Comparison of ENCODE assay signal across 34 cellular contexts in genomic region chr6:108482559-108482958, GRCh38.
"Had no signal": no experiment of that assay in that cellular context is flagged by ENCODE, and none has a peak within 500 bp of the region (broad histone marks: within the 10 kb centered on the region; RNA-seq: fewer than 3 reads in every experiment).

No MANE protein-coding gene starts in this region.

- H3K27me3 ChIP-seq: adrenal gland, ascending aorta, body of pancreas, brain microvascular endothelial cell, breast epithelium, cardiac muscle cell had no signal

- ATAC-seq: activated naive CD4-positive, alpha-beta T cell treated with anti-CD3 and anti-CD28 coated beads, Interleukin-2, amount 50 U/mL, for 72 hours; activated naive CD8-positive, alpha-beta T cell treated with anti-CD3 and anti-CD28 coated beads, Interleukin-2, amount 50 U/mL, for 24 hours; activated T-cell treated with anti-CD3 and anti-CD28 coated beads, Interleukin-2, amount 50 U/mL, for 4 hours; activated T-cell treated with anti-CD3 and anti-CD28 coated beads, Interleukin-2, amount 50 U/mL, for 72 hours; activated T-helper 17 cell treated with anti-CD3 and anti-CD28 coated beads, Interleukin-2, amount 50 U/mL, for 72 hours; body of pancreas had no signal

- H3K4me1 ChIP-seq: ascending aorta, body of pancreas, breast epithelium had no signal

- H3K4me3 ChIP-seq: adrenal gland, ascending aorta, body of pancreas, breast epithelium, cardiac muscle cell had no signal

- FAIRE-seq: astrocyte, bronchial epithelial cell had no signal

- H3K36me3 ChIP-seq: adrenal gland, ascending aorta, brain microvascular endothelial cell, breast epithelium, cardiac muscle cell had no signal

- DNase-seq: activated effector memory CD4-positive, alpha-beta T cell treated with anti-CD3 and anti-CD28 coated beads, Interleukin-2, amount 50 U/mL, for 16 hours; activated effector memory CD4-positive, alpha-beta T cell treated with Interleukin-2 at 50 U/mL for 16 hours; activated gamma-delta T cell; activated gamma-delta T cell treated with Interleukin-2 at 50 U/mL for 16 hours; activated naive CD4-positive, alpha-beta T cell; activated naive CD4-positive, alpha-beta T cell treated with anti-CD3 and anti-CD28 coated beads for 36 hours; activated naive CD4-positive, alpha-beta T cell treated with anti-CD3 and anti-CD28 coated beads, Interleukin-2, amount 10 ng/mL, durations not matched to agents 7 days and 5 days; activated naive CD4-positive, alpha-beta T cell treated with anti-CD3 and anti-CD28 coated beads, Interleukin-2, amount 50 U/mL, for 16 hours; activated naive CD4-positive, alpha-beta T cell treated with Interleukin-2 at 50 U/mL for 16 hours; activated naive CD8-positive, alpha-beta T cell treated with anti-CD3 and anti-CD28 coated beads for 36 hours; activated naive CD8-positive, alpha-beta T cell treated with anti-CD3 and anti-CD28 coated beads, Interleukin-2, amount 10 ng/mL, durations not matched to agents 7 days and 5 days; activated naive CD8-positive, alpha-beta T cell treated with anti-CD3 and anti-CD28 coated beads, Interleukin-2, amount 50 U/mL, for 24 hours; activated T-cell treated with anti-CD3 and anti-CD28 coated beads, Interleukin-2, amount 50 U/mL, for 1 hour; activated T-cell treated with anti-CD3 and anti-CD28 coated beads, Interleukin-2, amount 50 U/mL, for 24 hours; activated T-cell treated with anti-CD3 and anti-CD28 coated beads, Interleukin-2, amount 50 U/mL, for 4 hours; activated T-cell treated with anti-CD3 and anti-CD28 coated beads, Interleukin-2, amount 50 U/mL, for 48 hours; activated T-cell treated with anti-CD3 and anti-CD28 coated beads, Interleukin-2, amount 50 U/mL, for 72 hours; adrenal gland; amniotic stem cell; amygdala; anterior cingulate cortex; aorta; body of pancreas; brain microvascular endothelial cell; caudate nucleus; central memory CD4-positive, alpha-beta T cell; cerebellar nuclear complex had no signal

- H3K27ac ChIP-seq: adrenal gland, ascending aorta, body of pancreas, brain microvascular endothelial cell, breast epithelium, cardiac muscle cell had no signal

- H3K9me3 ChIP-seq: ascending aorta, body of pancreas, breast epithelium had no signal
